In genomic region chr10:93614101-93614825, GRCh38 we compare ENCODE assay signal across 23 cellular contexts.
"Had no signal": no experiment of that assay in that cellular context is flagged by ENCODE, and none has a peak within 500 bp of the region (broad histone marks: within the 10 kb centered on the region; RNA-seq: fewer than 3 reads in every experiment).

No MANE protein-coding gene starts in this region.

- H3K27me3 ChIP-seq: MG63, SJSA1 had no signal

- H3K4me1 ChIP-seq: SJSA1 had no signal

- H3K36me3 ChIP-seq: MG63, SJSA1 had no signal

- H3K4me3 ChIP-seq: MG63, SJSA1, SK-N-MC had no signal

- FAIRE-seq: HTR-8/SVneo, RCC 7860 had no signal

- DNase-seq: Karpas-422, KG1, MG63, NCI-H1092, NCI-H1105 treated with DMSO at 0.1 percent for 48 hours, NCI-H1417 treated with DMSO at 0.1 percent for 48 hours, NCI-H146, NCI-H1694 treated with DMSO at 0.1 percent for 48 hours, NCI-H1930, NCI-H2081, NCI-H2107, NCI-H345, NCI-H446 treated with DMSO at 0.1 percent for 48 hours, NCI-H510A treated with DMSO at 0.1 percent for 48 hours, NCI-H526, Right ventricle myocardium superior, RPMI8226, SIG-M5 had no signal

- H3K27ac ChIP-seq: HL-60, SJSA1, SK-N-MC had no signal

- H3K9me3 ChIP-seq: MG63, SJSA1 had no signal
